26 cellular contexts compared by ENCODE assay signal in the genomic region with DNA sequence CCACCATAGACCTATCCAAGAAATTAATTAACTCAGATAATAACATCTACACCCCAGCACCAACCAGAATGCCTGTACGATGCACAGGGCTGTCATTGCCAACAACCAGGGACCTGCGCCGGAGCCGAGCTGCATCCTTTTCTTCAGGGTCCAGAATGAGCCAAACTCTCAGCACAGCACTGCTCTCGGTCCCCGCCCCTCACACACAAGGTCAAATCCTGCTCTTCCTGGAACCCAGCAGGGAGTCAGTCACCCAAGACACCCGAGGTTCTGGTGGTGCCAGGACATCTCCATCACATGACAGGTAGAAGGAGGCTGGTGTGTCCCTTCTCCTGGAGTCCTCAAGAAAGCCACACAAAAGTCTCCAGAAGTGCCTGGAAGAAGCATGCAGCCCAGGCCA.
"Had no signal": no experiment of that assay in that cellular context is flagged by ENCODE, and none has a peak within 500 bp of the region (broad histone marks: within the 10 kb centered on the region; RNA-seq: fewer than 3 reads in every experiment).

No MANE protein-coding gene starts in this region.

- H3K27me3 Mint-ChIP-seq: activated CD4-positive, alpha-beta memory T cell treated with anti-CD3 and anti-CD28 coated beads for 36 hours; activated CD4-positive, alpha-beta T cell treated with anti-CD3 and anti-CD28 coated beads, Interleukin-2, amount 10 ng/mL, durations not matched to agents 24 days and 14 days; activated naive CD4-positive, alpha-beta T cell treated with anti-CD3 and anti-CD28 coated beads, Interleukin-2, amount 50 U/mL, for 24 hours; activated naive CD8-positive, alpha-beta T cell treated with anti-CD3 and anti-CD28 coated beads, Interleukin-2, amount 50 U/mL, for 24 hours; stimulated activated memory B cell treated with anti-CD40 and anti-IgM and Interleukin-4, amounts not matched to agents 10 μg/mL and 1 μg/mL and 100 μg/mL, for 72 hours; stimulated activated naive CD8-positive, alpha-beta T cell treated with anti-CD3 and anti-CD28 coated beads, Interleukin-15, amount 100 ng/mL, for 72 hours had no signal

- FAIRE-seq: colon, small intestine had no signal

- H3K9me3 Mint-ChIP-seq: activated CD4-positive, alpha-beta memory T cell treated with anti-CD3 and anti-CD28 coated beads for 36 hours; activated CD4-positive, alpha-beta T cell treated with anti-CD3 and anti-CD28 coated beads, Interleukin-2, amount 10 ng/mL, durations not matched to agents 24 days and 14 days; activated naive CD4-positive, alpha-beta T cell treated with anti-CD3 and anti-CD28 coated beads, Interleukin-2, amount 50 U/mL, for 24 hours; activated naive CD8-positive, alpha-beta T cell treated with anti-CD3 and anti-CD28 coated beads, Interleukin-2, amount 50 U/mL, for 24 hours; activated T-cell treated with anti-CD3 and anti-CD28 coated beads, Interleukin-2, amount 50 U/mL, for 72 hours; natural killer cell; stimulated activated memory B cell treated with anti-CD40 and anti-IgM and Interleukin-4, amounts not matched to agents 10 μg/mL and 1 μg/mL and 100 μg/mL, for 72 hours; stimulated activated naive CD8-positive, alpha-beta T cell treated with anti-CD3 and anti-CD28 coated beads, Interleukin-15, amount 100 ng/mL, for 72 hours had no signal

- ATAC-seq: activated naive CD8-positive, alpha-beta T cell treated with anti-CD3 and anti-CD28 coated beads, Interleukin-2, amount 50 U/mL, for 24 hours; activated T-cell treated with anti-CD3 and anti-CD28 coated beads, Interleukin-2, amount 50 U/mL, for 72 hours; foreskin keratinocyte; heart left ventricle; left lobe of liver; lower lobe of right lung; natural killer cell; right lobe of liver; stimulated activated memory B cell treated with anti-CD40 and anti-IgM and Interleukin-4, amounts not matched to agents 10 μg/mL and 1 μg/mL and 100 μg/mL, for 72 hours; stimulated activated naive CD8-positive, alpha-beta T cell treated with anti-CD3 and anti-CD28 coated beads, Interleukin-15, amount 100 ng/mL, for 72 hours had no signal

- H3K27ac ChIP-seq: breast epithelium, esophagus muscularis mucosa, foreskin keratinocyte, heart left ventricle, lower lobe of right lung, right lobe of liver, upper lobe of left lung had no signal

- H3K9me3 ChIP-seq: breast epithelium, esophagus muscularis mucosa, heart left ventricle, lower lobe of right lung, right lobe of liver, upper lobe of left lung had no signal

- H3K27me3 ChIP-seq: breast epithelium, esophagus muscularis mucosa, foreskin keratinocyte, heart left ventricle, right lobe of liver, upper lobe of left lung had no signal

- H3K4me3 ChIP-seq: breast epithelium, esophagus muscularis mucosa, heart left ventricle, lower lobe of right lung, right lobe of liver, upper lobe of left lung had no signal

- DNase-seq: activated CD4-positive, alpha-beta memory T cell treated with anti-CD3 and anti-CD28 coated beads for 36 hours; activated CD4-positive, alpha-beta T cell treated with anti-CD3 and anti-CD28 coated beads, Interleukin-2, amount 10 ng/mL, durations not matched to agents 24 days and 14 days; activated CD4-positive, CD25-positive, alpha-beta regulatory T cell treated with anti-CD3 and anti-CD28 coated beads, Interleukin-2, amount 50 U/mL, for 72 hours; activated naive CD8-positive, alpha-beta T cell treated with anti-CD3 and anti-CD28 coated beads, Interleukin-2, amount 50 U/mL, for 24 hours; activated T-cell treated with anti-CD3 and anti-CD28 coated beads, Interleukin-2, amount 50 U/mL, for 72 hours; amygdala; dermis blood vessel endothelial cell; effector CD4-positive, alpha-beta T cell; foreskin keratinocyte; kidney glomerular epithelial cell; lower lobe of right lung; mesenchymal stem cell; natural killer cell; right lobe of liver; small intestine; stimulated activated CD4-positive, alpha-beta T cell treated with anti-CD3 and anti-CD28 coated beads, Interleukin-4, amount 100 ng/mL, for 24 hours; stimulated activated naive CD8-positive, alpha-beta T cell treated with anti-CD3 and anti-CD28 coated beads, Interleukin-15, amount 100 ng/mL, for 72 hours; substantia nigra; upper lobe of left lung had no signal

- H3K4me1 ChIP-seq: breast epithelium, esophagus muscularis mucosa, foreskin keratinocyte, heart left ventricle, lower lobe of right lung, right lobe of liver, upper lobe of left lung had no signal

- H3K36me3 ChIP-seq: right lobe of liver had no signal

- H3K27ac Mint-ChIP-seq: activated CD4-positive, alpha-beta memory T cell treated with anti-CD3 and anti-CD28 coated beads for 36 hours; activated CD4-positive, alpha-beta T cell treated with anti-CD3 and anti-CD28 coated beads, Interleukin-2, amount 10 ng/mL, durations not matched to agents 24 days and 14 days; activated naive CD4-positive, alpha-beta T cell treated with anti-CD3 and anti-CD28 coated beads, Interleukin-2, amount 50 U/mL, for 24 hours; activated naive CD8-positive, alpha-beta T cell treated with anti-CD3 and anti-CD28 coated beads, Interleukin-2, amount 50 U/mL, for 24 hours; activated T-cell treated with anti-CD3 and anti-CD28 coated beads, Interleukin-2, amount 50 U/mL, for 72 hours; natural killer cell; stimulated activated memory B cell treated with anti-CD40 and anti-IgM and Interleukin-4, amounts not matched to agents 10 μg/mL and 1 μg/mL and 100 μg/mL, for 72 hours; stimulated activated naive CD8-positive, alpha-beta T cell treated with anti-CD3 and anti-CD28 coated beads, Interleukin-15, amount 100 ng/mL, for 72 hours had no signal

- H3K4me3 Mint-ChIP-seq: activated CD4-positive, alpha-beta memory T cell treated with anti-CD3 and anti-CD28 coated beads for 36 hours; activated CD4-positive, alpha-beta T cell treated with anti-CD3 and anti-CD28 coated beads, Interleukin-2, amount 10 ng/mL, durations not matched to agents 24 days and 14 days; activated naive CD4-positive, alpha-beta T cell treated with anti-CD3 and anti-CD28 coated beads, Interleukin-2, amount 50 U/mL, for 24 hours; activated naive CD8-positive, alpha-beta T cell treated with anti-CD3 and anti-CD28 coated beads, Interleukin-2, amount 50 U/mL, for 24 hours; activated T-cell treated with anti-CD3 and anti-CD28 coated beads, Interleukin-2, amount 50 U/mL, for 72 hours; natural killer cell; stimulated activated memory B cell treated with anti-CD40 and anti-IgM and Interleukin-4, amounts not matched to agents 10 μg/mL and 1 μg/mL and 100 μg/mL, for 72 hours; stimulated activated naive CD8-positive, alpha-beta T cell treated with anti-CD3 and anti-CD28 coated beads, Interleukin-15, amount 100 ng/mL, for 72 hours had no signal
